9 cellular contexts compared by ENCODE assay signal in genomic region chr20:25037288-25038102, GRCh38. TPM values are rescaled to one million over a fixed set of nuclear protein-coding genes. Genes with fewer than 3 reads are reported as not detected.
A peak's percentile ranks its signal among the peaks of the same experiment; 100 is the strongest.
DNase-seq lines count a peak whose midpoint lies in the region; ATAC-seq and TF ChIP-seq lines count a peak whose summit lies in the region.
"Had no signal": no experiment of that assay in that cellular context is flagged by ENCODE, and none has a peak within 500 bp of the region (broad histone marks: within the 10 kb centered on the region; RNA-seq: fewer than 3 reads in every experiment).

No MANE protein-coding gene starts in this region.

- TF ChIP-seq POLR2A in gastroesophageal sphincter (IDR thresholded peaks at IDR 0.05), result no peak

- H3K4me3 Mint-ChIP-seq in stimulated activated naive B cell treated with anti-CD40 and anti-IgM and Interleukin-4, amounts not matched to agents 10 μg/mL and 1 μg/mL and 100 μg/mL, for 72 hours, result peak overlapping the region; percentile 44 to 53

- no peak overlapping the region for H3K4me3 ChIP-seq in OCI-LY1 (ENCODE audit: low read depth, low read length, poor library complexity, severe bottlenecking)
- no peak overlapping the region for H3K4me3 ChIP-seq in gastroesophageal sphincter
- no peak overlapping the region for H3K4me3 ChIP-seq in BE2C (ENCODE audit: low read depth, low read length)
- H3K4me3 ChIP-seq: SJSA1 had no signal

- H3K4me2 ChIP-seq in OCI-LY1 (ENCODE audit: low read length), result no peak overlapping the region; the same call in 1 of the 2 replicates

- no peaks in the 10 kb centered on the region for H3K79me2 ChIP-seq in OCI-LY1 (ENCODE audit: insufficient read depth, low read length)

- H3K36me3 ChIP-seq in OCI-LY1 (ENCODE audit: insufficient read depth, low read length) (no peaks in the 10 kb centered on the region), gastroesophageal sphincter (no peaks in the 10 kb centered on the region), BE2C (no peaks in the 10 kb centered on the region)
- H3K36me3 ChIP-seq: SJSA1 had no signal

- TF ChIP-seq CTCF in OCI-LY1 (IDR thresholded peaks at IDR 0.05; ENCODE audit: low read length) (no peak), gastroesophageal sphincter (IDR thresholded peaks at IDR 0.05) (no peak), BE2C (IDR thresholded peaks at IDR 0.05; ENCODE audit: low read depth, low read length) (no peak), GM10266 (IDR thresholded peaks at IDR 0.05; ENCODE audit: control insufficient read depth, insufficient read depth, low read depth, missing control alignments) (no peak)

- no peaks in the 10 kb centered on the region for H3K9me3 Mint-ChIP-seq in stimulated activated naive B cell treated with anti-CD40 and anti-IgM and Interleukin-4, amounts not matched to agents 10 μg/mL and 1 μg/mL and 100 μg/mL, for 72 hours

- peak overlapping the region; percentile 88 for H3K27ac Mint-ChIP-seq in stimulated activated naive B cell treated with anti-CD40 and anti-IgM and Interleukin-4, amounts not matched to agents 10 μg/mL and 1 μg/mL and 100 μg/mL, for 72 hours

- WGBS in gastroesophageal sphincter (ENCODE audit: low coverage in 1 of 2), 2 donors, result 67 to 74% methylated on average over 10 to 12 of the region's 15 CpGs

- H3K27me3 ChIP-seq in OCI-LY1 (ENCODE audit: insufficient read depth, low read length) (no peaks in the 10 kb centered on the region), gastroesophageal sphincter (no peaks in the 10 kb centered on the region), BE2C (no peaks in the 10 kb centered on the region)
- H3K27me3 ChIP-seq: SJSA1 had no signal

- no peaks in the 10 kb centered on the region for H3K27me3 Mint-ChIP-seq in stimulated activated naive B cell treated with anti-CD40 and anti-IgM and Interleukin-4, amounts not matched to agents 10 μg/mL and 1 μg/mL and 100 μg/mL, for 72 hours

- peak; percentile 60 for DNase-seq in DMS79 treated with DMSO at 0.1 percent for 48 hours (lab: John Stamatoyannopoulos, UW)
- peak; percentile 27 for DNase-seq in stimulated activated naive B cell treated with anti-CD40 and anti-IgM and Interleukin-4, amounts not matched to agents 10 μg/mL and 1 μg/mL and 100 μg/mL, for 72 hours
- DNase-seq in BE2C, result no peak
- no peak for DNase-seq in GM10266 (ENCODE audit: extremely low spot score)
- DNase-seq: MV-4-11 had no signal

- H3K4me1 Mint-ChIP-seq in stimulated activated naive B cell treated with anti-CD40 and anti-IgM and Interleukin-4, amounts not matched to agents 10 μg/mL and 1 μg/mL and 100 μg/mL, for 72 hours, result peaks cover 44 to 64% of the 10 kb centered on the region in 2 donors

- H2AFZ ChIP-seq in OCI-LY1 (ENCODE audit: low read length), result no peak overlapping the region

- H3K9ac ChIP-seq in OCI-LY1 (ENCODE audit: low read length), result no peak overlapping the region

- no peaks in the 10 kb centered on the region for H3K9me3 ChIP-seq in OCI-LY1 (ENCODE audit: low read length)
- no peaks in the 10 kb centered on the region for H3K9me3 ChIP-seq in gastroesophageal sphincter
- H3K9me3 ChIP-seq in BE2C, result no peaks in the 10 kb centered on the region
- H3K9me3 ChIP-seq: SJSA1 had no signal

- H4K20me1 ChIP-seq in OCI-LY1 (ENCODE audit: insufficient read depth, low read length), result no peaks in the 10 kb centered on the region

- no peaks in the 10 kb centered on the region for H3F3A ChIP-seq in OCI-LY1 (ENCODE audit: insufficient read depth, low read length)

- TF ChIP-seq EP300 in gastroesophageal sphincter (IDR thresholded peaks at IDR 0.05), result no peak

- no peaks in the 10 kb centered on the region for H3K9me2 ChIP-seq in OCI-LY1 (ENCODE audit: low read depth, low read length)

- ATAC-seq in gastroesophageal sphincter, result no peak
- peak; percentile 70 to 75 for ATAC-seq in stimulated activated naive B cell treated with anti-CD40 and anti-IgM and Interleukin-4, amounts not matched to agents 10 μg/mL and 1 μg/mL and 100 μg/mL, for 72 hours (replicated peaks)
- ATAC-seq in HG03442 (IDR thresholded peaks at IDR 0.05; ENCODE audit: unreplicated experiment), result no peak

- peaks cover 1 to 6% of the 10 kb centered on the region in 2 donors for H3K36me3 Mint-ChIP-seq in stimulated activated naive B cell treated with anti-CD40 and anti-IgM and Interleukin-4, amounts not matched to agents 10 μg/mL and 1 μg/mL and 100 μg/mL, for 72 hours

- H3K4me1 ChIP-seq in OCI-LY1 (ENCODE audit: insufficient read depth, low read length, severe bottlenecking), result peaks cover 28% of the 10 kb centered on the region
- H3K4me1 ChIP-seq in gastroesophageal sphincter, result peaks cover 16 to 99% (median 94%) of the 10 kb centered on the region in 3 donors
- H3K4me1 ChIP-seq in BE2C, result no peaks in the 10 kb centered on the region

- H3K27ac ChIP-seq in OCI-LY1 (ENCODE audit: low read depth, low read length, poor library complexity, severe bottlenecking) (peak overlapping the region; percentile 48), gastroesophageal sphincter (peak overlapping the region; percentile 26 to 92 (median 87))
- H3K27ac ChIP-seq: SJSA1 had no signal

RNA-seq across cellular contexts. Expression of gene ACSS1, which starts 20.4 kb away (rescaled TPM):
- 100 to 1,000 TPM in 1 of 4 donors, 10 to 100 TPM in 3; 44.7 to 105 (median 61.6) TPM for total RNA-seq in gastroesophageal sphincter
- not detected for polyA plus RNA-seq in BE2C (2012; ENCODE audit: insufficient read depth, insufficient read length, low read depth)

RNA-seq across cellular contexts. Expression of gene VSX1, which starts 44.4 kb away (rescaled TPM):
- total RNA-seq in gastroesophageal sphincter, result not detected
- 0.22 TPM for polyA plus RNA-seq in BE2C (2012; ENCODE audit: insufficient read depth, insufficient read length, low read depth)
- total RNA-seq: SJSA1 had no signal

RNA-seq across cellular contexts. Expression of gene APMAP, which starts 44.9 kb away (rescaled TPM):
- 10 to 100 TPM; 24.3 to 46.8 (median 35.9) TPM for total RNA-seq in gastroesophageal sphincter
- polyA plus RNA-seq in BE2C (2012; ENCODE audit: insufficient read depth, insufficient read length, low read depth), result 120 TPM

Comparison
In these comparisons a context has a peak if more than half of its experiments do, and no peak if none do; other contexts are left out.
1. DNase-seq: peak in DMS79 treated with DMSO at 0.1 percent for 48 hours (single experiment) and stimulated activated naive B cell treated with anti-CD40 and anti-IgM and Interleukin-4, amounts not matched to agents 10 μg/mL and 1 μg/mL and 100 μg/mL, for 72 hours (single experiment); none in BE2C (single experiment) and GM10266 (single experiment).
2. ATAC-seq: peak in stimulated activated naive B cell treated with anti-CD40 and anti-IgM and Interleukin-4, amounts not matched to agents 10 μg/mL and 1 μg/mL and 100 μg/mL, for 72 hours (2 of 2); none in gastroesophageal sphincter (single experiment) and HG03442 (single experiment).